Comparison of ENCODE assay signal across 9 cellular contexts in genomic region chr11:74019860-74020259, GRCh38. TPM values are rescaled to one million over a fixed set of nuclear protein-coding genes. Genes with fewer than 3 reads are reported as not detected.
DNase-seq lines count a peak whose midpoint lies in the region; ATAC-seq, FAIRE-seq and TF ChIP-seq lines count a peak whose summit lies in the region.
"Had no signal": no experiment of that assay in that cellular context is flagged by ENCODE, and none has a peak within 500 bp of the region (broad histone marks: within the 10 kb centered on the region; RNA-seq: fewer than 3 reads in every experiment).

No MANE protein-coding gene starts in this region.

- H3K79me2 ChIP-seq in astrocyte (ENCODE audit: insufficient read depth, low read length) = no peaks in the 10 kb centered on the region

- H3K4me1 ChIP-seq in left ventricle myocardium inferior = peaks cover 54% of the 10 kb centered on the region
- peaks cover 13% of the 10 kb centered on the region for H3K4me1 ChIP-seq in astrocyte (ENCODE audit: insufficient read depth, low read length)
- H3K4me1 ChIP-seq in upper lobe of right lung = peaks cover 40% of the 10 kb centered on the region
- H3K4me1 ChIP-seq: prostate gland had no signal

- intact Hi-C loops in left ventricle myocardium inferior (cut with micrococcal nuclease) (no loop called here), cardiac septum (cut with DNase I) (loop anchor here (5.0 kb wide), 1 partner anchor 38 kb away; the partner anchor contains the start of gene UCP2), upper lobe of right lung (cut with DNase I) (no loop called here)

- H3K27ac Mint-ChIP-seq in astrocyte (ENCODE audit: unreplicated experiment) = peak overlapping the region; percentile 8

- peak overlapping the region; percentile 40 for H3K4me3 Mint-ChIP-seq in astrocyte (ENCODE audit: unreplicated experiment)

- H3K4me3 ChIP-seq in left ventricle myocardium inferior = no peak overlapping the region
- H3K4me3 ChIP-seq in astrocyte (ENCODE audit: insufficient read depth, low read depth, low read length) = no peak overlapping the region
- no peak overlapping the region for H3K4me3 ChIP-seq in skeletal muscle cell (ENCODE audit: low read depth, low read length)
- no peak overlapping the region for H3K4me3 ChIP-seq in upper lobe of right lung
- H3K4me3 ChIP-seq: prostate gland had no signal

- peak; percentile 6 for ATAC-seq in upper lobe of right lung

- peaks cover 32% of the 10 kb centered on the region for H3K36me3 Mint-ChIP-seq in astrocyte (ENCODE audit: low read depth, unreplicated experiment)

- no peak for TF ChIP-seq CTCF in left ventricle myocardium inferior (IDR thresholded peaks at IDR 0.05; ENCODE audit: borderline replicate concordance)
- TF ChIP-seq CTCF in astrocyte (IDR thresholded peaks at IDR 0.05; ENCODE audit: insufficient read depth, low read depth, low read length) = no peak
- no peak for TF ChIP-seq CTCF in upper lobe of right lung (IDR thresholded peaks at IDR 0.05)

- no peaks in the 10 kb centered on the region for H3K27me3 Mint-ChIP-seq in astrocyte (ENCODE audit: low read depth, unreplicated experiment)

- H3K9me3 Mint-ChIP-seq in astrocyte (ENCODE audit: unreplicated experiment) = no peaks in the 10 kb centered on the region

- H3K36me3 ChIP-seq in left ventricle myocardium inferior (peaks cover 13% of the 10 kb centered on the region), astrocyte (ENCODE audit: insufficient read depth, low read length) (no peaks in the 10 kb centered on the region), upper lobe of right lung (no peaks in the 10 kb centered on the region)
- H3K36me3 ChIP-seq: prostate gland had no signal

- H3K27me3 ChIP-seq in left ventricle myocardium inferior (ENCODE audit: low read depth) = no peaks in the 10 kb centered on the region
- H3K27me3 ChIP-seq in astrocyte (ENCODE audit: insufficient read depth, low read length) = no peaks in the 10 kb centered on the region
- no peaks in the 10 kb centered on the region for H3K27me3 ChIP-seq in upper lobe of right lung

- FAIRE-seq in astrocyte (lab: Jason Lieb, UNC) = no peak

- H3K4me2 ChIP-seq in astrocyte (ENCODE audit: low read length) = peak overlapping the region; percentile 14

- DNase-seq in left ventricle myocardium inferior = no peak
- no peak for DNase-seq in cardiac septum (ENCODE audit: low spot score)
- DNase-seq in astrocyte (ENCODE audit: low read depth) = peak; percentile 59
- peak; percentile 33 for DNase-seq in skeletal muscle cell (ENCODE audit: low read depth)
- no peak for DNase-seq in upper lobe of right lung
- DNase-seq in HPDE6-E6E7 (ENCODE audit: extremely low spot score) = no peak
- DNase-seq in middle frontal gyrus (ENCODE audit: extremely low spot score, low spot score) = no peak
- DNase-seq in dedifferentiated amniotic fluid mesenchymal stem cell (ENCODE audit: extremely low spot score) = no peak

- peaks cover 22% of the 10 kb centered on the region for H3K4me1 Mint-ChIP-seq in astrocyte (ENCODE audit: low read depth, unreplicated experiment)

- no peaks in the 10 kb centered on the region for H4K20me1 ChIP-seq in astrocyte (ENCODE audit: insufficient read depth, low read length)

- H3K9ac ChIP-seq in astrocyte (ENCODE audit: low read length) = no peak overlapping the region

- no peaks in the 10 kb centered on the region for H3K9me3 ChIP-seq in left ventricle myocardium inferior (replicated peaks)
- H3K9me3 ChIP-seq in astrocyte (ENCODE audit: insufficient read depth, low read depth, low read length) = no peaks in the 10 kb centered on the region
- H3K9me3 ChIP-seq in upper lobe of right lung = no peaks in the 10 kb centered on the region
- H3K9me3 ChIP-seq: prostate gland had no signal

- H3K27ac ChIP-seq in left ventricle myocardium inferior (replicated peaks) (peak overlapping the region; percentile 90), astrocyte (ENCODE audit: low read depth, low read length) (no peak overlapping the region), upper lobe of right lung (peak overlapping the region; percentile 87)
- H3K27ac ChIP-seq: prostate gland had no signal

- no peak overlapping the region for H2AFZ ChIP-seq in astrocyte (ENCODE audit: low read depth, low read length)

RNA-seq across cellular contexts. Expression of gene UCP3, which starts 11.0 kb away (rescaled TPM):
- total RNA-seq in left ventricle myocardium inferior (2.7 TPM), cardiac septum (0.54 TPM), astrocyte (0.65 and 2.0 TPM in 2 replicates), upper lobe of right lung (2.6 TPM)

RNA-seq across cellular contexts. Expression of gene UCP2, which starts 37.2 kb away (rescaled TPM):
- total RNA-seq in left ventricle myocardium inferior (23.4 TPM), cardiac septum (12.0 TPM), astrocyte (57.9 and 83.0 TPM in 2 replicates), upper lobe of right lung (56.3 TPM)

Comparison
In these comparisons a context has a peak if more than half of its experiments do, and no peak if none do; other contexts are left out.
1. DNase-seq: peak in astrocyte (single experiment) and skeletal muscle cell (single experiment); none in left ventricle myocardium inferior (single experiment), cardiac septum (single experiment), upper lobe of right lung (single experiment), HPDE6-E6E7 (single experiment), middle frontal gyrus (single experiment) and dedifferentiated amniotic fluid mesenchymal stem cell (single experiment).